26 cellular contexts compared by ENCODE assay signal in the genomic region with DNA sequence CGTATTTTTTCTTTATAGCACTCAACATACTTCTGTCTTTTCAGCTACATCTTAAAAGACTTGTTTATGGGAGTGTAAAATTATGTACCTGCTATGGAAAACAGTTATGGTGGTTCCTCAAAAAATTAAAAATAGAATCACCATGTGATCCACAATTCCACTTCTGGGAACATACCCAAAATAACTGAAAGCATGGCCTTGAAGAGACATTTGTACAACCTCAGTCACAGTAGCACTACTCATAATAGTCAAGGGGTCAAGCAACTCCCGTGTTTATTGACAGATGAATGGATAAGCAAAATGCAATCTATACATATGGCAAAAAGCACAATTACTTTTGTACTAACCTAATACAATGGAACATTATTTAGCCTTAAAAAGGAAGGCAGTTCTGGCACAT.
"Had no signal": no experiment of that assay in that cellular context is flagged by ENCODE, and none has a peak within 500 bp of the region (broad histone marks: within the 10 kb centered on the region; RNA-seq: fewer than 3 reads in every experiment).

No MANE protein-coding gene starts in this region.

- H3K4me3 ChIP-seq: breast epithelium, Peyer's patch had no signal

- DNase-seq: activated CD4-positive, alpha-beta memory T cell treated with anti-CD3 and anti-CD28 coated beads for 36 hours; activated CD4-positive, alpha-beta T cell treated with anti-CD3 and anti-CD28 coated beads, Interleukin-2, amount 10 ng/mL, durations not matched to agents 7 days and 5 days; activated CD4-positive, CD25-positive, alpha-beta regulatory T cell; activated gamma-delta T cell; activated naive CD4-positive, alpha-beta T cell treated with anti-CD3 and anti-CD28 coated beads for 36 hours; activated T-cell treated with anti-CD3 and anti-CD28 coated beads for 4 hours; activated T-cell treated with anti-CD3 and anti-CD28 coated beads, Interleukin-2, amount 50 U/mL, for 48 hours; amygdala; Kasumi-1; KBM-7; NCI-H1105 treated with DMSO at 0.1 percent for 48 hours; NCI-H1436 treated with DMSO at 0.1 percent for 48 hours; NCI-H187; NCI-H2081; NCI-H510A treated with DMSO at 0.1 percent for 48 hours; NCI-H69; NK-92 treated with Interleukin-12 subunit alpha and Interleukin-12 subunit beta, amount 100 ng/mL, for 24 hours; Peyer's patch; SHP77 treated with DMSO at 0.1 percent for 48 hours; T-cell; T-helper 2 cell; T1000 had no signal

- H3K4me1 ChIP-seq: breast epithelium, Peyer's patch had no signal

- H3K27ac ChIP-seq: breast epithelium, Peyer's patch, RWPE1, VCaP had no signal

- H3K27me3 ChIP-seq: breast epithelium, Peyer's patch had no signal

- H3K36me3 ChIP-seq: breast epithelium, Peyer's patch had no signal

- ATAC-seq: activated T-helper 17 cell treated with anti-CD3 and anti-CD28 coated beads, Interleukin-2, amount 50 U/mL, for 72 hours; T-cell had no signal

- H3K9me3 ChIP-seq: breast epithelium, Peyer's patch had no signal
